Comparison of ENCODE assay signal across 8 cellular contexts in the genomic region with DNA sequence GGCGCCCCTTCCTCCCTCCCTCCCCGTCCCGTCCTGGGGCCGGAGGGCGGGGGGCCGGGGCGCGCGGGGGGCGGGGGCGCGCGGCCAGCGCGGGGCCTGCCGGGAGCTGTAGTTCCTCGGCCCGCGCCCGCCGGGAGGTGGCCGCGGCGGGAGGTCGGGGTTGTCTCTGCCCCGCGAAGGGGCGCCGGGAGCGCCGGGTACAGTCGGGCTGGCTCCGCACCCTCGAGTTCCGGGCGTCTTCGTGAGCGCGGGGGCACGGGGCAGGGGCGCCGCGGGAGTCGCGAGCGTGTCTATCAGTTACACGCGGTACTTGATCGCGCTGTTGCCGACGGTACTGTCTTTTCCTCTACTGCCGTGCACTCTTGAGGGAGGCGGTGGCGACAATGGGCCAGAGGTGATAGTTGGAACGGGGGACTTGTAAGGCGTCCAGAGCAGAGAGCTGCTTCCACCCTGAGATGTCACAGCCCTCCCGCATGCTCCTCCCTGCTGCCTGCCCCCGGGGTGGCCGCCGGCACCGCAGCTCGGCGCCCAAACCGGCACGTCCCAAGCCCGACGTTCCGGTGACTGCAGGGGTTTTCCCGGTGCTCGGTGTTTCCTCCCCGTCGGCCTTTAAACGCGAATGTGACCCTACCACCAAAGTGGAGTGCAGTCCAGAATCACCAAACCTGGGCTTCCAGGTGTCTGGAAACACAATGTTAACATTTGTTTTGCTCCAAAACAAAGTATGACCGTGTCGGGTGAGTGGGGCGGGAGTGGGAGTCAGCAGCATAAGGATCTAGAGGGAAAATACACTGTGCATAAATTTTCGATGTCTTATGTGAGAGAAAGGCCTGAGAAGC. TPM values are rescaled to one million over a fixed set of nuclear protein-coding genes. Genes with fewer than 3 reads are reported as not detected.
A peak's percentile ranks its signal among the peaks of the same experiment; 100 is the strongest.
DNase-seq lines count a peak whose midpoint lies in the region; ATAC-seq and TF ChIP-seq lines count a peak whose summit lies in the region.

A gene (minus strand): TSS at position 48 of the 839 bp plus-strand sequence. CDS start 8,309 bp downstream, outside the sequence.

- peak within 1 kb of the TSS; percentile 79 for H3K4me3 ChIP-seq in Caco-2 (ENCODE audit: low read depth, low read length)
- peak within 1 kb of the TSS; percentile 85 for H3K4me3 ChIP-seq in SJCRH30
- H3K4me3 ChIP-seq in upper lobe of left lung: peak within 1 kb of the TSS; percentile 66 to 90 (median 80)

- no peaks in the 10 kb centered on the region for H3K27me3 Mint-ChIP-seq in Caco-2 (ENCODE audit: insufficient read depth, unreplicated experiment)
- peaks cover 42% of the 10 kb centered on the region for H3K27me3 Mint-ChIP-seq in activated naive CD4-positive, alpha-beta T cell treated with anti-CD3 and anti-CD28 coated beads, Interleukin-2, amount 10 ng/mL, durations not matched to agents 7 days and 5 days

- intact Hi-C loops in Caco-2 (cut with micrococcal nuclease; ENCODE audit: unreplicated experiment): no loop called here

- no peaks in the 10 kb centered on the region for H3K9me3 Mint-ChIP-seq in Caco-2 (ENCODE audit: unreplicated experiment)
- H3K9me3 Mint-ChIP-seq in activated naive CD4-positive, alpha-beta T cell treated with anti-CD3 and anti-CD28 coated beads, Interleukin-2, amount 10 ng/mL, durations not matched to agents 7 days and 5 days: no peaks in the 10 kb centered on the region

- peak; percentile 56 to 59 for DNase-seq in Caco-2
- DNase-seq in SJCRH30: no peak
- DNase-seq in activated naive CD4-positive, alpha-beta T cell treated with anti-CD3 and anti-CD28 coated beads, Interleukin-2, amount 10 ng/mL, durations not matched to agents 7 days and 5 days: peak; percentile 67
- peak; percentile 77 for DNase-seq in globus pallidus (ENCODE audit: low spot score)
- DNase-seq in occipital lobe (lab: John Stamatoyannopoulos, UW): peak; percentile 37
- DNase-seq in upper lobe of left lung: peak; percentile 61 to 95

- H3K27ac ChIP-seq in SJCRH30: peak within 1 kb of the TSS; percentile 47
- H3K27ac ChIP-seq in upper lobe of left lung: peak within 1 kb of the TSS; percentile 89 to 96 (median 92)

- CTCF ChIA-PET in Caco-2 (lab: Charles Lee): interaction anchor here (0.7 kb wide), 1 partner anchor 18 kb away, joined by 3 read pairs; no protein-coding TSS in a partner anchor
- CTCF ChIA-PET in activated naive CD4-positive, alpha-beta T cell treated with anti-CD3 and anti-CD28 coated beads, Interleukin-2, amount 10 ng/mL, durations not matched to agents 7 days and 5 days (lab: Charles Lee): no interaction called here

- WGBS in upper lobe of left lung, 2 donors: 1 to 11% methylated on average over 6 to 70 of the region's 79 CpGs

- H3K4me1 ChIP-seq in Caco-2 (peaks cover 13% of the 10 kb centered on the region; the same call in 1 of the 2 replicates), SJCRH30 (peaks cover 8% of the 10 kb centered on the region), upper lobe of left lung (peaks cover 20 to 41% (median 28%) of the 10 kb centered on the region in 4 donors)

- POLR2A ChIA-PET in Caco-2 (lab: Charles Lee): interaction anchor here (0.7 kb wide), 1 partner anchor 14 kb away, joined by 3 read pairs; no protein-coding TSS in a partner anchor

- H3K36me3 ChIP-seq in Caco-2 (ENCODE audit: control insufficient read depth, insufficient read depth, low read length) (no peaks in the 10 kb centered on the region), SJCRH30 (no peaks in the 10 kb centered on the region), upper lobe of left lung (no peaks in the 10 kb centered on the region)

- TF ChIP-seq EP300 in upper lobe of left lung (IDR thresholded peaks at IDR 0.05): no peak

- no TSS peak for BruUV-seq in Caco-2 (replicated peaks; lab: Mats Ljungman, UMichigan)

- no peak for TF ChIP-seq CTCF in Caco-2 (IDR thresholded peaks at IDR 0.05; ENCODE audit: insufficient read depth in 1 of 2, low read depth in 1 of 2, low read length in 1 of 2, severe bottlenecking in 1 of 2, unreplicated experiment in 1 of 2)
- TF ChIP-seq CTCF in upper lobe of left lung (IDR thresholded peaks at IDR 0.05): no peak

- H3K9me3 ChIP-seq in Caco-2: no peaks in the 10 kb centered on the region
- no peaks in the 10 kb centered on the region for H3K9me3 ChIP-seq in SJCRH30 (replicated peaks)
- no peaks in the 10 kb centered on the region for H3K9me3 ChIP-seq in upper lobe of left lung

- ATAC-seq in GM19467 (IDR thresholded peaks at IDR 0.05; ENCODE audit: unreplicated experiment) (peak; percentile 64), HG03571 (IDR thresholded peaks at IDR 0.05; ENCODE audit: unreplicated experiment) (peak; percentile 67), upper lobe of left lung (ENCODE audit: low FRiP score in 2 of 2) (peak; percentile 91 to 95)

- H3K36me3 Mint-ChIP-seq in Caco-2 (ENCODE audit: insufficient read depth, unreplicated experiment): peaks cover 10% of the 10 kb centered on the region
- H3K36me3 Mint-ChIP-seq in activated naive CD4-positive, alpha-beta T cell treated with anti-CD3 and anti-CD28 coated beads, Interleukin-2, amount 10 ng/mL, durations not matched to agents 7 days and 5 days: peaks cover 9% of the 10 kb centered on the region

- H3K27me3 ChIP-seq in Caco-2 (replicated peaks; ENCODE audit: control insufficient read depth, insufficient read depth, low read length): no peaks in the 10 kb centered on the region
- H3K27me3 ChIP-seq in SJCRH30: no peaks in the 10 kb centered on the region
- no peaks in the 10 kb centered on the region for H3K27me3 ChIP-seq in upper lobe of left lung

- H3K4me1 Mint-ChIP-seq in Caco-2 (ENCODE audit: low read depth, unreplicated experiment): peaks cover 19% of the 10 kb centered on the region
- peaks cover 35% of the 10 kb centered on the region for H3K4me1 Mint-ChIP-seq in activated naive CD4-positive, alpha-beta T cell treated with anti-CD3 and anti-CD28 coated beads, Interleukin-2, amount 10 ng/mL, durations not matched to agents 7 days and 5 days

- peak in 2 of 4 donors; percentile 77 for TF ChIP-seq POLR2A in upper lobe of left lung (IDR thresholded peaks at IDR 0.05)

- peak within 1 kb of the TSS; percentile 92 for H3K27ac Mint-ChIP-seq in Caco-2 (ENCODE audit: unreplicated experiment)
- peak within 1 kb of the TSS; percentile 80 for H3K27ac Mint-ChIP-seq in activated naive CD4-positive, alpha-beta T cell treated with anti-CD3 and anti-CD28 coated beads, Interleukin-2, amount 10 ng/mL, durations not matched to agents 7 days and 5 days

- H3K4me3 Mint-ChIP-seq in Caco-2 (ENCODE audit: unreplicated experiment): peak within 1 kb of the TSS; percentile 98
- peak within 1 kb of the TSS; percentile 94 for H3K4me3 Mint-ChIP-seq in activated naive CD4-positive, alpha-beta T cell treated with anti-CD3 and anti-CD28 coated beads, Interleukin-2, amount 10 ng/mL, durations not matched to agents 7 days and 5 days

RNA-seq across cellular contexts. Expression of the gene that starts here (rescaled TPM):
- total RNA-seq in Caco-2 (2022) (40.2 and 41.2 TPM in 2 replicates), occipital lobe (29.9 TPM), upper lobe of left lung (10 to 100 TPM; 25.5 to 57.6 (median 39.5) TPM)
- total RNA-seq in SJCRH30 (2014; rRNA removed; shearing (Covaris generic)): 70.4 and 85.1 TPM in 2 replicates

Comparison
In these comparisons a context has a peak if more than half of its experiments do, and no peak if none do; other contexts are left out.
1. DNase-seq: peak in Caco-2 (2 of 2), activated naive CD4-positive, alpha-beta T cell treated with anti-CD3 and anti-CD28 coated beads, Interleukin-2, amount 10 ng/mL, durations not matched to agents 7 days and 5 days (single experiment), globus pallidus (single experiment), occipital lobe (single experiment) and upper lobe of left lung (2 of 2); none in SJCRH30 (0 of 2).
2. Peak in every context shown above with its lines, with median percentiles within 50 percentile points of each other: H3K4me3 ChIP-seq and ATAC-seq.